8 cellular contexts compared by ENCODE assay signal in the genomic region with DNA sequence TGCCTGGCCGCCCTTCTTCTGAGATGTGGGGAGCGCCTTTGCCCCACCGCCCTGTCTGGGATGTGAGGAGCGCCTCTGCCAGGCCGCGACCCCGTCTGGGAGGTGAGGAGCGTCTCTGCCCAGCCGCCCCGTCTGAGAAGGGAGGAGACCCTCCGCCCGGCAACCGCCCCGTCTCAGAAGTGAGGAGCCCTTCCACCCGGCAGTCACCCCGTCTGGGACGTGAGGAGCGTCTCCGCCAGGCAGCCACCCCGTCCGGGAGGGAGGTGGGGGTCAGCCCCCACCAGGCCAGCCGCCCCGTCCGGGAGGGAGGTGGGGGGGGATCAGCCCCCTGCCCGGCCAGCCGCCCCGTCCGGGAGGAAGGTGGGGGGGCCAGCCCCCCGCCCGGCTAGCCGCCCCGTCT. TPM values are rescaled to one million over a fixed set of nuclear protein-coding genes. Genes with fewer than 3 reads are reported as not detected.
"Had no signal": no experiment of that assay in that cellular context is flagged by ENCODE, and none has a peak within 500 bp of the region (broad histone marks: within the 10 kb centered on the region; RNA-seq: fewer than 3 reads in every experiment).

No MANE protein-coding gene starts in this region.

RNA-seq across cellular contexts. Expression of gene F2RL1, which starts 6.6 kb away (rescaled TPM):
- total RNA-seq: myocyte had no signal

RNA-seq across cellular contexts. Expression of gene S100Z, which starts 37.6 kb away (rescaled TPM):
- total RNA-seq: kidney epithelial cell, left cardiac atrium, left lobe of liver, left ventricle myocardium inferior, lower leg skin, lung microvascular endothelial cell, mammary epithelial cell, myocyte had no signal
- polyA plus RNA-seq: mammary epithelial cell had no signal
